29 cellular contexts compared by ENCODE assay signal in genomic region chr21:45574691-45575090, GRCh38. TPM values are rescaled to one million over a fixed set of nuclear protein-coding genes. Genes with fewer than 3 reads are reported as not detected.
DNase-seq lines count a peak whose midpoint lies in the region; ATAC-seq and TF ChIP-seq lines count a peak whose summit lies in the region.
"Had no signal": no experiment of that assay in that cellular context is flagged by ENCODE, and none has a peak within 500 bp of the region (broad histone marks: within the 10 kb centered on the region; RNA-seq: fewer than 3 reads in every experiment).

No MANE protein-coding gene starts in this region.

- H3K27me3 ChIP-seq in right atrium auricular region (no peaks in the 10 kb centered on the region), adrenal gland (no peaks in the 10 kb centered on the region), lower lobe of right lung (ENCODE audit: low read depth) (peaks cover 4% of the 10 kb centered on the region)
- H3K27me3 ChIP-seq: pancreas, tibial nerve had no signal

- 74 to 83% (median 81%) methylated on average over 5 to 14 of the region's 14 CpGs for WGBS in adrenal gland, 4 donors

- H3K36me3 ChIP-seq in right atrium auricular region: no peaks in the 10 kb centered on the region
- no peaks in the 10 kb centered on the region for H3K36me3 ChIP-seq in adrenal gland (replicated peaks in 1 of 2)
- no peaks in the 10 kb centered on the region for H3K36me3 ChIP-seq in lower lobe of right lung
- H3K36me3 ChIP-seq: HAP-1, pancreas, tibial nerve had no signal

- DNase-seq in cardiac septum (ENCODE audit: low spot score) (peak; percentile 31), right atrium auricular region (ENCODE audit: low spot score) (no peak), adrenal gland (peak in 4 of 7 donors; percentile 3 to 41 (median 8)), lower lobe of right lung (peak; percentile 41), NCI-H345 (lab: John Stamatoyannopoulos, UW) (no peak)
- DNase-seq in activated T-cell treated with anti-CD3 and anti-CD28 coated beads, Interleukin-2, amount 50 U/mL, for 48 hours: no peak
- DNase-seq: activated CD4-positive, alpha-beta T cell treated with anti-CD3 and anti-CD28 coated beads for 4 hours; activated CD8-positive, alpha-beta T cell treated with anti-CD3 and anti-CD28 coated beads, Interleukin-2, amount 10 ng/mL, durations not matched to agents 7 days and 5 days; activated gamma-delta T cell; activated naive CD8-positive, alpha-beta T cell treated with anti-CD3 and anti-CD28 coated beads, Interleukin-2, amount 50 U/mL, for 24 hours; activated T-cell treated with anti-CD3 and anti-CD28 coated beads, Interleukin-2, amount 50 U/mL, for 1 hour; CD8-positive, alpha-beta T cell; central memory CD4-positive, alpha-beta T cell; Karpas-422; mammary epithelial cell; NCI-H1417 treated with DMSO at 0.1 percent for 48 hours; NCI-H2081; NCI-H2227 treated with DMSO at 0.1 percent for 48 hours; NCI-H526 treated with DMSO at 0.1 percent for 48 hours; NK-92 treated with Interleukin-12 subunit alpha and Interleukin-12 subunit beta, amount 100 ng/mL, for 24 hours; PC-3; retina; stimulated activated naive CD8-positive, alpha-beta T cell treated with anti-CD3 and anti-CD28 coated beads, Interleukin-15, amount 100 ng/mL, for 72 hours had no signal

- no peak overlapping the region for H3K27ac ChIP-seq in right atrium auricular region
- H3K27ac ChIP-seq in adrenal gland: no peak overlapping the region
- no peak overlapping the region for H3K27ac ChIP-seq in lower lobe of right lung
- peak overlapping the region; percentile 69 for H3K27ac ChIP-seq in temporal lobe (ENCODE audit: low read depth, low read length)
- H3K27ac ChIP-seq: pancreas had no signal

- H3K4me3 ChIP-seq in right atrium auricular region (no peak overlapping the region), adrenal gland (no peak overlapping the region), lower lobe of right lung (no peak overlapping the region)
- H3K4me3 ChIP-seq: HAP-1, pancreas, tibial nerve had no signal

- H3K4me1 ChIP-seq in right atrium auricular region: no peaks in the 10 kb centered on the region
- H3K4me1 ChIP-seq in adrenal gland (replicated peaks in 1 of 2): peaks cover 8 to 13% of the 10 kb centered on the region in 2 donors
- H3K4me1 ChIP-seq in lower lobe of right lung: peaks cover 10% of the 10 kb centered on the region
- H3K4me1 ChIP-seq: HAP-1, pancreas had no signal

- TF ChIP-seq CTCF in right atrium auricular region (IDR thresholded peaks at IDR 0.05): no peak
- no peak for TF ChIP-seq CTCF in adrenal gland (IDR thresholded peaks at IDR 0.05)
- no peak for TF ChIP-seq CTCF in lower lobe of right lung (IDR thresholded peaks at IDR 0.05)

- H3K9me3 ChIP-seq in right atrium auricular region (no peaks in the 10 kb centered on the region), adrenal gland (replicated peaks in 1 of 3) (no peaks in the 10 kb centered on the region), lower lobe of right lung (no peaks in the 10 kb centered on the region)
- H3K9me3 ChIP-seq: HAP-1, pancreas, tibial nerve had no signal

- intact Hi-C loops in cardiac septum (cut with DNase I): no loop called here
- intact Hi-C loops in adrenal gland (cut with DNase I): no loop called here
- intact Hi-C loops in lower lobe of right lung (cut with DNase I): no loop called here

- TF ChIP-seq POLR2A in adrenal gland (IDR thresholded peaks at IDR 0.05): no peak

- ATAC-seq in lower lobe of right lung (no peak), HG03457 (IDR thresholded peaks at IDR 0.05; ENCODE audit: unreplicated experiment) (no peak)
- ATAC-seq: activated CD8-positive, alpha-beta T cell treated with anti-CD3 and anti-CD28 coated beads, Interleukin-2, amount 10 ng/mL, durations not matched to agents 7 days and 5 days; activated naive CD8-positive, alpha-beta T cell treated with anti-CD3 and anti-CD28 coated beads, Interleukin-2, amount 50 U/mL, for 24 hours; CD8-positive, alpha-beta T cell; esophagus mucosa; pancreas; PC-3; stimulated activated naive CD8-positive, alpha-beta T cell treated with anti-CD3 and anti-CD28 coated beads, Interleukin-15, amount 100 ng/mL, for 72 hours had no signal

RNA-seq across cellular contexts. Expression of gene SLC19A1, which starts 32.5 kb away (rescaled TPM):
- total RNA-seq in cardiac septum (2.7 TPM), right atrium auricular region (1 to 10 TPM; 2.2 to 5.3 TPM), adrenal gland (10 to 100 TPM; 13.1 to 21.2 (median 18.9) TPM), lower lobe of right lung (50.7 TPM), temporal lobe (7.4 TPM)
- 10 to 100 TPM in 2 of 3 donors, 1 to 10 TPM in 1; 1.7 to 15.2 (median 14.2) TPM for polyA plus RNA-seq in adrenal gland

Comparison
In these comparisons a context has a peak if more than half of its experiments do, and no peak if none do; other contexts are left out.
1. DNase-seq: peak in cardiac septum (single experiment), adrenal gland (4 of 7) and lower lobe of right lung (single experiment); none in right atrium auricular region (single experiment), activated T-cell treated with anti-CD3 and anti-CD28 coated beads, Interleukin-2, amount 50 U/mL, for 48 hours (0 of 2) and NCI-H345 (single experiment).